8 cellular contexts compared by ENCODE assay signal in the genomic region with DNA sequence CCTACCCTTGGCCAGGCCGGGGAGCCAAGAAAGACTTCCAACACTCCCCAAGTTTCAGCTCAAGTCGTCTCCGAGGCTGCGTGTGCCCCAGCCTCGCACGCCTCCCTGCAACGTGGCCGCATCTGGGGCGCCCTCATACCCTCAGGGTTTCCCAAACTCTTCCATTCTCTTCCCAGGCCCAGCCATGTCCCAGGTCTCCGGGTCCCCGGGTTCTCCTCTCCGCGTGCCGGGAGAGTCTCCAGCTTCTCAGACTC. TPM values are rescaled to one million over a fixed set of nuclear protein-coding genes. Genes with fewer than 3 reads are reported as not detected.
DNase-seq lines count a peak whose midpoint lies in the region; ATAC-seq and TF ChIP-seq lines count a peak whose summit lies in the region.

No MANE protein-coding gene starts in this region.

- H3K4me1 ChIP-seq in SJCRH30 (no peaks in the 10 kb centered on the region), smooth muscle cell (ENCODE audit: low read depth) (peaks cover 12% of the 10 kb centered on the region)

- H3K4me2 ChIP-seq in smooth muscle cell, result peak overlapping the region; percentile 81

- no peaks in the 10 kb centered on the region for H3K27me3 Mint-ChIP-seq in glutamatergic neuron (ENCODE audit: unreplicated experiment)

- peak overlapping the region; percentile 12 for H2AFZ ChIP-seq in smooth muscle cell (ENCODE audit: low read depth)

- H3K27ac Mint-ChIP-seq in glutamatergic neuron (ENCODE audit: unreplicated experiment), result no peak overlapping the region

- peaks cover 2% of the 10 kb centered on the region for H3K9me3 Mint-ChIP-seq in glutamatergic neuron (ENCODE audit: unreplicated experiment)

- no peaks in the 10 kb centered on the region for H3F3A ChIP-seq in smooth muscle cell (ENCODE audit: low read depth)

- peak; percentile 35 for DNase-seq in NCI-H510A treated with DMSO at 0.1 percent for 48 hours (lab: John Stamatoyannopoulos, UW)
- no peak for DNase-seq in NCI-H510A (lab: John Stamatoyannopoulos, UW)
- no peak for DNase-seq in SJCRH30
- DNase-seq in glutamatergic neuron, result no peak
- DNase-seq in smooth muscle cell (lab: John Stamatoyannopoulos, UW; ENCODE audit: unreplicated experiment), result no peak
- no peak for DNase-seq in NCI-H82 (lab: John Stamatoyannopoulos, UW)
- no peak for DNase-seq in NCI-H2227 treated with DMSO at 0.1 percent for 48 hours (lab: John Stamatoyannopoulos, UW)

- peak overlapping the region; percentile 75 for H3K4me3 ChIP-seq in SJCRH30
- peak overlapping the region; percentile 77 for H3K4me3 ChIP-seq in smooth muscle cell

- H3K79me2 ChIP-seq in smooth muscle cell (ENCODE audit: low read depth), result peaks cover 24% of the 10 kb centered on the region

- H3K27ac ChIP-seq in SJCRH30 (peak overlapping the region; percentile 75), smooth muscle cell (ENCODE audit: low read depth) (no peak overlapping the region)

- peak; percentile 28 for ATAC-seq in HG02588 (IDR thresholded peaks at IDR 0.05; ENCODE audit: unreplicated experiment)

- H3K36me3 ChIP-seq in SJCRH30 (no peaks in the 10 kb centered on the region), smooth muscle cell (ENCODE audit: low read depth) (no peaks in the 10 kb centered on the region)

- H3K9ac ChIP-seq in smooth muscle cell (ENCODE audit: low read depth), result no peak overlapping the region

- TF ChIP-seq CTCF in glutamatergic neuron (IDR thresholded peaks at IDR 0.05; ENCODE audit: partially characterized antibody, unreplicated experiment) (no peak), smooth muscle cell (IDR thresholded peaks at IDR 0.05; ENCODE audit: borderline replicate concordance, insufficient read depth, poor library complexity, severe bottlenecking) (no peak)

- H3K9me3 ChIP-seq in SJCRH30 (replicated peaks) (no peaks in the 10 kb centered on the region), smooth muscle cell (replicated peaks; ENCODE audit: low read depth) (no peaks in the 10 kb centered on the region)

- H3K27me3 ChIP-seq in SJCRH30 (no peaks in the 10 kb centered on the region), smooth muscle cell (ENCODE audit: low read depth) (no peaks in the 10 kb centered on the region)

- no peaks in the 10 kb centered on the region for H3K36me3 Mint-ChIP-seq in glutamatergic neuron (ENCODE audit: unreplicated experiment)

- no peaks in the 10 kb centered on the region for H4K20me1 ChIP-seq in smooth muscle cell (ENCODE audit: low read depth)

- peak overlapping the region; percentile 84 for H3K4me3 Mint-ChIP-seq in glutamatergic neuron (ENCODE audit: unreplicated experiment)

- 37% methylated on average over 13 of the region's 14 CpGs for WGBS in smooth muscle cell (ENCODE audit: low lambda C conversion rate)

- no peaks in the 10 kb centered on the region for H3K4me1 Mint-ChIP-seq in glutamatergic neuron (ENCODE audit: low read depth, unreplicated experiment)

RNA-seq across cellular contexts. Expression of a gene that starts 0.3 kb away (rescaled TPM):
- 78.0 and 83.3 TPM in 2 replicates for total RNA-seq in SJCRH30 (2014; rRNA removed; shearing (Covaris generic))
- total RNA-seq in glutamatergic neuron (ENCODE audit: unreplicated experiment), result 1.7 TPM
- total RNA-seq in smooth muscle cell, result 50.9 and 56.3 TPM in 2 replicates
- 13.2 and 13.8 TPM in 2 replicates for polyA plus RNA-seq in smooth muscle cell

Comparison
In these comparisons a context has a peak if more than half of its experiments do, and no peak if none do; other contexts are left out.
1. RNA of a gene that starts 0.3 kb away (total RNA-seq): 78.0 to 83.3 TPM in SJCRH30 and 50.9 to 56.3 TPM in smooth muscle cell; 1.7 TPM in glutamatergic neuron (single experiment); every median in the first group is over 10 times any median in the second.